13 cellular contexts compared by ENCODE assay signal in genomic region chr12:128796439-128797118, GRCh38. TPM values are rescaled to one million over a fixed set of nuclear protein-coding genes. Genes with fewer than 3 reads are reported as not detected.
DNase-seq lines count a peak whose midpoint lies in the region; ATAC-seq and TF ChIP-seq lines count a peak whose summit lies in the region.
"Had no signal": no experiment of that assay in that cellular context is flagged by ENCODE, and none has a peak within 500 bp of the region (broad histone marks: within the 10 kb centered on the region; RNA-seq: fewer than 3 reads in every experiment).

No MANE protein-coding gene starts in this region.

- H3K4me3 ChIP-seq in upper lobe of right lung = no peak overlapping the region
- H3K4me3 ChIP-seq: skin epidermis had no signal

- TF ChIP-seq CTCF in upper lobe of right lung (IDR thresholded peaks at IDR 0.05) = no peak

- peak overlapping the region; percentile 80 to 87 (median 86) for H3K4me3 Mint-ChIP-seq in immature natural killer cell
- H3K4me3 Mint-ChIP-seq: brain had no signal

- H3K27ac ChIP-seq in upper lobe of right lung = no peak overlapping the region

- H3K36me3 ChIP-seq in upper lobe of right lung = peaks cover 96% of the 10 kb centered on the region

- H3K4me1 ChIP-seq in upper lobe of right lung = peaks cover 12% of the 10 kb centered on the region

- ATAC-seq in left cardiac atrium = no peak
- no peak for ATAC-seq in upper lobe of right lung

- H3K4me1 Mint-ChIP-seq in immature natural killer cell = peaks cover 91 to 97% of the 10 kb centered on the region in 2 donors

- H3K36me3 Mint-ChIP-seq in immature natural killer cell = peaks cover 58 to 81% (median 69%) of the 10 kb centered on the region in 3 donors

- no peaks in the 10 kb centered on the region for H3K9me3 ChIP-seq in upper lobe of right lung

- peak; percentile 19 for DNase-seq in cardiac septum (ENCODE audit: low spot score)
- DNase-seq in left cardiac atrium = no peak
- DNase-seq in NAMALWA (ENCODE audit: low spot score) = peak; percentile 81
- peak; percentile 82 to 87 (median 85) for DNase-seq in immature natural killer cell
- peak; percentile 61 for DNase-seq in upper lobe of right lung
- DNase-seq in NCI-H2227 treated with DMSO at 0.1 percent for 48 hours (lab: John Stamatoyannopoulos, UW) = no peak
- DNase-seq in midbrain (lab: John Stamatoyannopoulos, UW) = no peak
- no peak for DNase-seq in NCI-H524 (lab: John Stamatoyannopoulos, UW)
- DNase-seq: DND-41 had no signal

- peaks cover 47 to 61% (median 56%) of the 10 kb centered on the region in 3 donors for H3K27me3 Mint-ChIP-seq in immature natural killer cell (ENCODE audit: low read depth in 3 of 3)
- H3K27me3 Mint-ChIP-seq: brain had no signal

- peak overlapping the region; percentile 97 to 100 (median 100) for H3K27ac Mint-ChIP-seq in immature natural killer cell

- intact Hi-C loops in cardiac septum (cut with DNase I) = no loop called here
- intact Hi-C loops in left cardiac atrium (cut with DNase I) = no loop called here
- intact Hi-C loops in upper lobe of right lung (cut with DNase I) = no loop called here

- H3K9me3 Mint-ChIP-seq in immature natural killer cell = peaks cover 0 to 2% (median 0%) of the 10 kb centered on the region in 6 donors

- H3K27me3 ChIP-seq in upper lobe of right lung = no peaks in the 10 kb centered on the region

RNA-seq across cellular contexts. Expression of gene SLC15A4, which starts 27.2 kb away (rescaled TPM):
- total RNA-seq in cardiac septum = 15.8 TPM
- total RNA-seq in left cardiac atrium = 10 to 100 TPM; 15.6 to 16.2 TPM
- polyA plus RNA-seq in immature natural killer cell = 10 to 100 TPM; 36.3 to 39.2 (median 39.0) TPM
- total RNA-seq in upper lobe of right lung = 31.3 TPM

RNA-seq across cellular contexts. Expression of gene GLT1D1, which starts 56.7 kb away (rescaled TPM):
- total RNA-seq in cardiac septum (1.1 TPM), left cardiac atrium (under 1 TPM; 0.38 to 0.50 TPM), upper lobe of right lung (3.5 TPM)
- 1 to 10 TPM in 1 of 3 donors, not detected in 2; 2.5 TPM for polyA plus RNA-seq in immature natural killer cell
- total RNA-seq: MCF 10A, RPMI7951 had no signal

Comparison
In these comparisons a context has a peak if more than half of its experiments do, and no peak if none do; other contexts are left out.
1. DNase-seq: peak in cardiac septum (single experiment), NAMALWA (single experiment), immature natural killer cell (3 of 3) and upper lobe of right lung (single experiment); none in left cardiac atrium (single experiment), NCI-H2227 treated with DMSO at 0.1 percent for 48 hours (single experiment), midbrain (single experiment) and NCI-H524 (0 of 2).